In the genomic region with DNA sequence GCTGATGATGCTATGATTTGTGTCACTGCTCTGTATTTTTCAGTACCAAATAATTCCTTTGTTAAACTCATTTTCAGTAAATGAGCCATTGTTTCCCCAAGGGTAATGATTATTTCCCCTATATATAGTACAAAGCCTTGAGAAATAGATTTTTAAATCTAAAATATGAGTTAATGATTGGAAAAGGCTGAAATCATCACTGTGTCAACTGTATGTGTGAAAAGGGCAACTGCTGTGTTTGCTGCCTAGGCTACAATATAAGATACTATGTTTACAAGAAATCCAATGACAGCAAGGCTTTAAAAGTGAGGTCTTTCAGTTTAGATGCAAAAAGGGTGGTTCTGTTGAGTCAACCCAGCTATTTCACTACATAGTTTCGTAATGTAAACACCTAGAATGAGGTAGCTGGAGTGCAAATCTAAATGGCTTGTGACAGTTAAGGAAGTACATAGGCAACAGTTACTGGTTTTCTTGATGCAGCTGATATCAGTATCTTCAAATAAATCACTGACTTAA, we compare ENCODE assay signal across 9 cellular contexts. TPM values are rescaled to one million over a fixed set of nuclear protein-coding genes. Genes with fewer than 3 reads are reported as not detected.
DNase-seq lines count a peak whose midpoint lies in the region; ATAC-seq lines count a peak whose summit lies in the region.
"Had no signal": no experiment of that assay in that cellular context is flagged by ENCODE, and none has a peak within 500 bp of the region (broad histone marks: within the 10 kb centered on the region; RNA-seq: fewer than 3 reads in every experiment).

No MANE protein-coding gene starts in this region.

- H3K9me3 Mint-ChIP-seq in activated CD4-positive, alpha-beta T cell treated with anti-CD3 and anti-CD28 coated beads, Interleukin-2, amount 10 ng/mL, durations not matched to agents 24 days and 14 days: no peaks in the 10 kb centered on the region
- H3K9me3 Mint-ChIP-seq in memory B cell: no peaks in the 10 kb centered on the region

- H3K4me1 Mint-ChIP-seq in activated CD4-positive, alpha-beta T cell treated with anti-CD3 and anti-CD28 coated beads, Interleukin-2, amount 10 ng/mL, durations not matched to agents 24 days and 14 days: peaks cover 24% of the 10 kb centered on the region
- peaks cover 22% of the 10 kb centered on the region for H3K4me1 Mint-ChIP-seq in memory B cell

- ATAC-seq in HG02970 (IDR thresholded peaks at IDR 0.05; ENCODE audit: low FRiP score, unreplicated experiment) (peak; percentile 78), memory B cell (ENCODE audit: low read depth) (peak; percentile 71)

- H3K27ac Mint-ChIP-seq in activated CD4-positive, alpha-beta T cell treated with anti-CD3 and anti-CD28 coated beads, Interleukin-2, amount 10 ng/mL, durations not matched to agents 24 days and 14 days: peak overlapping the region; percentile 72
- H3K27ac Mint-ChIP-seq in memory B cell: peak overlapping the region; percentile 62

- H3K27me3 ChIP-seq in SJSA1 (replicated peaks): no peaks in the 10 kb centered on the region

- H3K27me3 Mint-ChIP-seq in activated CD4-positive, alpha-beta T cell treated with anti-CD3 and anti-CD28 coated beads, Interleukin-2, amount 10 ng/mL, durations not matched to agents 24 days and 14 days: no peaks in the 10 kb centered on the region
- no peaks in the 10 kb centered on the region for H3K27me3 Mint-ChIP-seq in memory B cell

- H3K9me3 ChIP-seq in SJSA1 (replicated peaks): no peaks in the 10 kb centered on the region

- intact Hi-C loops in activated CD4-positive, alpha-beta T cell treated with anti-CD3 and anti-CD28 coated beads, Interleukin-2, amount 10 ng/mL, durations not matched to agents 24 days and 14 days (cut with micrococcal nuclease): loop anchor here (1.0 to 2.0 kb wide), 3 partner anchors 11 to 16 kb away; no protein-coding TSS in a partner anchor

- peak overlapping the region; percentile 90 for H3K27ac ChIP-seq in SJSA1
- H3K27ac ChIP-seq: parathyroid adenoma had no signal

- H3K4me3 Mint-ChIP-seq in activated CD4-positive, alpha-beta T cell treated with anti-CD3 and anti-CD28 coated beads, Interleukin-2, amount 10 ng/mL, durations not matched to agents 24 days and 14 days: no peak overlapping the region
- no peak overlapping the region for H3K4me3 Mint-ChIP-seq in memory B cell

- DNase-seq in activated CD4-positive, alpha-beta T cell treated with anti-CD3 and anti-CD28 coated beads, Interleukin-2, amount 10 ng/mL, durations not matched to agents 24 days and 14 days: no peak
- DNase-seq in activated CD4-positive, alpha-beta T cell treated with anti-CD3 and anti-CD28 coated beads for 48 hours: no peak
- peak in 1 of 2 experiments; percentile 59 for DNase-seq in SJSA1 (ENCODE audit: low read depth in 1 of 2, low spot score in 2 of 2)
- no peak for DNase-seq in memory B cell (ENCODE audit: low spot score in 2 of 2)
- DNase-seq in NCI-H128 (lab: John Stamatoyannopoulos, UW; ENCODE audit: unreplicated experiment): no peak
- no peak for DNase-seq in D341Med (ENCODE audit: low spot score)
- no peak for DNase-seq in stimulated activated CD4-positive, alpha-beta T cell treated with anti-CD3 and anti-CD28 coated beads, Interleukin-4, amount 100 ng/mL, for 24 hours

- no peaks in the 10 kb centered on the region for H3K36me3 Mint-ChIP-seq in activated CD4-positive, alpha-beta T cell treated with anti-CD3 and anti-CD28 coated beads, Interleukin-2, amount 10 ng/mL, durations not matched to agents 24 days and 14 days (ENCODE audit: low read depth)
- no peaks in the 10 kb centered on the region for H3K36me3 Mint-ChIP-seq in memory B cell

- H3K4me1 ChIP-seq in SJSA1 (replicated peaks): peaks cover 31% of the 10 kb centered on the region

- no peak overlapping the region for H3K4me3 ChIP-seq in SJSA1

- 0 out of 2 replicates have a peak, but pooled peaks cover 6% of the 10 kb centered on the region for H3K36me3 ChIP-seq in SJSA1

RNA-seq across cellular contexts. Expression of a gene that starts 15.3 kb away (rescaled TPM):
- 11.4 and 12.0 TPM in 2 replicates for total RNA-seq in activated CD4-positive, alpha-beta T cell treated with anti-CD3 and anti-CD28 coated beads, Interleukin-2, amount 10 ng/mL, durations not matched to agents 24 days and 14 days
- total RNA-seq in SJSA1 (2014; rRNA removed; shearing (Covaris generic)): 19.3 and 21.8 TPM in 2 replicates
